Comparison of ENCODE assay signal across 18 cellular contexts in the genomic region with DNA sequence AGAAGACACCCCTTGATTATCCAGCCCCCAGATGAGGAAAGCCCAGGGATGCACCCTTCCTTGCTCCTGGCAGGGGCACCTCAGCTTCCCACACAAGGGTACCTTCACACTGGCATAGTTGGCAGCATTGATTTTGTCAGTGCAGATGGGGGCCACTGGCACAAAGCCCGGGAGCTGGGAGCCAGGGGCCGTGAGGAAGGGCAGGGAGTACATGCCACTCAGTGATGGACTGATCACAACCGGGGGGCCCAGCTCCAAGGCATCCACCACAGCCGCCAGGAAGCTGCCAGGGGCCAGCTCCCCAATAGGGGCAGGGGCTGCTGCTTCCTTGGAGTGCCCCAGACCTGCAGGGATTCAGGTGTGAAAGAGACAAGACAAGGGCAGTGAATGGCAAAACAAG. TPM values are rescaled to one million over a fixed set of nuclear protein-coding genes. Genes with fewer than 3 reads are reported as not detected.
"Had no signal": no experiment of that assay in that cellular context is flagged by ENCODE, and none has a peak within 500 bp of the region (broad histone marks: within the 10 kb centered on the region; RNA-seq: fewer than 3 reads in every experiment).

No MANE protein-coding gene starts in this region.

- ATAC-seq: activated naive CD8-positive, alpha-beta T cell treated with anti-CD3 and anti-CD28 coated beads, Interleukin-2, amount 50 U/mL, for 24 hours; gastroesophageal sphincter; mucosa of descending colon; naive thymus-derived CD4-positive, alpha-beta T cell had no signal

- DNase-seq: activated CD4-positive, alpha-beta T cell treated with anti-CD3 and anti-CD28 coated beads, Interleukin-2, amount 50 U/mL, for 4 hours; activated CD4-positive, CD25-positive, alpha-beta regulatory T cell treated with anti-CD3 and anti-CD28 coated beads, Interleukin-2, amount 50 U/mL, for 72 hours; activated naive CD4-positive, alpha-beta T cell treated with anti-CD3 and anti-CD28 coated beads for 36 hours; activated naive CD8-positive, alpha-beta T cell treated with anti-CD3 and anti-CD28 coated beads, Interleukin-2, amount 50 U/mL, for 24 hours; activated T-cell treated with anti-CD3 and anti-CD28 coated beads, Interleukin-2, amount 50 U/mL, for 1 hour; aorta; erythroblast; naive thymus-derived CD4-positive, alpha-beta T cell; nucleus accumbens; posterior cingulate gyrus had no signal

- H3K9me3 ChIP-seq: breast epithelium, gastroesophageal sphincter, mucosa of descending colon had no signal

- H3K27me3 ChIP-seq: breast epithelium, gastroesophageal sphincter, hepatocyte had no signal

- H2AFZ ChIP-seq: hepatocyte had no signal

- H3K4me3 ChIP-seq: breast epithelium, gastroesophageal sphincter, hepatocyte, mucosa of descending colon, smooth muscle cell had no signal

- H3K4me2 ChIP-seq: smooth muscle cell had no signal

- H3K36me3 ChIP-seq: breast epithelium had no signal

RNA-seq across cellular contexts. Expression of a gene that starts 14.7 kb away (rescaled TPM):
- total RNA-seq: activated naive CD4-positive, alpha-beta T cell treated with anti-CD3 and anti-CD28 coated beads for 36 hours; activated T-helper 2 cell treated with anti-CD3 and anti-CD28 coated beads, Interferon-gamma antibody, Interleukin-2, Interleukin-4, amounts not matched to agents 10 μg/mL and 5 μg/mL and 100 μg/mL, durations not matched to agents 14 hours and 24 hours and 36 hours; aorta; hepatocyte; left lobe of liver; naive thymus-derived CD4-positive, alpha-beta T cell had no signal
- polyA plus RNA-seq: keratinocyte had no signal
